In genomic region chr1:116545359-116545705, GRCh38 we compare ENCODE assay signal across 14 cellular contexts. TPM values are rescaled to one million over a fixed set of nuclear protein-coding genes. Genes with fewer than 3 reads are reported as not detected.
DNase-seq lines count a peak whose midpoint lies in the region; ATAC-seq, FAIRE-seq and TF ChIP-seq lines count a peak whose summit lies in the region.
"Had no signal": no experiment of that assay in that cellular context is flagged by ENCODE, and none has a peak within 500 bp of the region (broad histone marks: within the 10 kb centered on the region; RNA-seq: fewer than 3 reads in every experiment).

No MANE protein-coding gene starts in this region.

- FAIRE-seq in GM12892 (lab: Jason Lieb, UNC) = peak; percentile 85
- FAIRE-seq in GM19239 (lab: Jason Lieb, UNC) = no peak

- TF ChIP-seq POLR2A in GM12892 (IDR thresholded peaks at IDR 0.05; ENCODE audit: low read depth, low read length) = peak; percentile 29

- no peak overlapping the region for H3K4me3 Mint-ChIP-seq in immature natural killer cell
- H3K4me3 Mint-ChIP-seq: H9 had no signal

- H3K36me3 Mint-ChIP-seq in immature natural killer cell = peaks cover 19 to 21% (median 21%) of the 10 kb centered on the region in 3 donors

- H3K27me3 Mint-ChIP-seq in immature natural killer cell (ENCODE audit: low read depth in 3 of 3) = peaks cover 0 to 3% (median 0%) of the 10 kb centered on the region in 3 donors

- no peaks in the 10 kb centered on the region for H3K9me3 Mint-ChIP-seq in immature natural killer cell
- H3K9me3 Mint-ChIP-seq: H9 had no signal

- peak; percentile 4 for ATAC-seq in GM21381 (IDR thresholded peaks at IDR 0.05; ENCODE audit: unreplicated experiment)
- ATAC-seq in HG03457 (IDR thresholded peaks at IDR 0.05; ENCODE audit: unreplicated experiment) = peak; percentile 20
- ATAC-seq: lower lobe of right lung had no signal

- peak overlapping the region; percentile 4 to 85 (median 54) for H3K27ac Mint-ChIP-seq in immature natural killer cell

- peaks cover 53 to 77% of the 10 kb centered on the region in 2 donors for H3K4me1 Mint-ChIP-seq in immature natural killer cell
- H3K4me1 Mint-ChIP-seq: H9 had no signal

- no peak for DNase-seq in GM12892 (ENCODE audit: insufficient read length)
- no peak for DNase-seq in immature natural killer cell
- DNase-seq in GM19239 (ENCODE audit: insufficient read length, low spot score) = no peak
- no peak for DNase-seq in dermis blood vessel endothelial cell
- no peak for DNase-seq in medulla oblongata (ENCODE audit: extremely low spot score)
- DNase-seq: DMS 273 treated with DMSO at 0.1 percent for 48 hours, glutamatergic neuron, H9, lower lobe of right lung, NCI-H510A treated with DMSO at 0.1 percent for 48 hours, SIG-M5, stomach had no signal

RNA-seq across cellular contexts. Expression of gene CD58, which starts 25.5 kb away (rescaled TPM):
- polyA plus RNA-seq in GM12892 (2012; ENCODE audit: missing spikeins) = 172 TPM
- 100 to 1,000 TPM in 1 of 3 donors, 10 to 100 TPM in 2; 68.6 to 112 (median 69.9) TPM for polyA plus RNA-seq in immature natural killer cell
- 15.5 and 17.9 TPM in 2 replicates for total RNA-seq in dermis blood vessel endothelial cell
